Comparison of ENCODE assay signal across 14 cellular contexts in the genomic region with DNA sequence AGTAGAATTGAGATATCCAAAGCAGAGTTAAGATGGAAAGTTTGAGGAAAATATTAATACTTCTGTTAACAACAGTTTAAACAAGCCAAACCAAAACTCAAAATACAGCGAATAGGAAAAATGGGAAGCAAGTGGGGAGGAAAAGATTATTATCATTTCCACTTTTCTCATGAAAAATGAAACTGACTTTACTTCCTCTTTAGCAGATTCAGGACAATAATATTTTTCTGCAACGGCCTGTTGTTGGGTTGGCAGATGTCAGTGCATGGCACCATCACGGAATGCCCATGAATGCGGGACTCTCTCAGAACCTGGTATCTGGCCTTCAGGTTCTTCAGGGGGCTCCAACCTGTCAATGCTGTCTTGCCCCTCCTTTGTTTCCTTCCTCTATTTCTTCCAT. TPM values are rescaled to one million over a fixed set of nuclear protein-coding genes. Genes with fewer than 3 reads are reported as not detected.
DNase-seq lines count a peak whose midpoint lies in the region; ATAC-seq and TF ChIP-seq lines count a peak whose summit lies in the region.
"Had no signal": no experiment of that assay in that cellular context is flagged by ENCODE, and none has a peak within 500 bp of the region (broad histone marks: within the 10 kb centered on the region; RNA-seq: fewer than 3 reads in every experiment).

No MANE protein-coding gene starts in this region.

- H3F3A ChIP-seq in DOHH2 (ENCODE audit: control insufficient read depth, insufficient read depth) = 0 out of 2 replicates have a peak, but pooled peaks cover 3% of the 10 kb centered on the region

- H3K9me3 ChIP-seq in DOHH2 (ENCODE audit: control insufficient read depth, insufficient read depth, low read length) (no peaks in the 10 kb centered on the region), lower lobe of right lung (no peaks in the 10 kb centered on the region)

- H3K9me2 ChIP-seq in DOHH2 (replicated peaks; ENCODE audit: control insufficient read depth, low read length) = no peaks in the 10 kb centered on the region

- H3K27ac ChIP-seq in DOHH2 (ENCODE audit: low read depth, low read length) (peak overlapping the region; percentile 61), lower lobe of right lung (peak overlapping the region; percentile 61)

- no peaks in the 10 kb centered on the region for H3K79me2 ChIP-seq in DOHH2 (ENCODE audit: control insufficient read depth, low read length)

- H3K4me3 ChIP-seq in DOHH2 (ENCODE audit: low read length) (peak overlapping the region; percentile 44), lower lobe of right lung (no peak overlapping the region)

- peak; percentile 64 for DNase-seq in OCI-M1 (lab: John Stamatoyannopoulos, UW)
- DNase-seq in lower lobe of right lung = no peak
- no peak for DNase-seq in erythroblast (lab: John Stamatoyannopoulos, UW)
- DNase-seq in activated CD8-positive, alpha-beta memory T cell treated with anti-CD3 and anti-CD28 coated beads, Interleukin-2, amount 50 U/mL, for 4 hours = no peak
- no peak for DNase-seq in GOT3 (lab: John Stamatoyannopoulos, UW)
- no peak for DNase-seq in AG08396 (ENCODE audit: low spot score)
- DNase-seq: activated CD4-positive, CD25-positive, alpha-beta regulatory T cell; central memory CD4-positive, alpha-beta T cell; islet precursor cell; NCI-H2081; NCI-H774 had no signal

- H3K4me1 ChIP-seq in DOHH2 (ENCODE audit: control insufficient read depth, low read length) (peaks cover 45% of the 10 kb centered on the region), lower lobe of right lung (peaks cover 5% of the 10 kb centered on the region)

- intact Hi-C loops in lower lobe of right lung (cut with DNase I) = no loop called here

- H3K36me3 ChIP-seq in DOHH2 (ENCODE audit: control insufficient read depth, low read length) = no peaks in the 10 kb centered on the region
- no peaks in the 10 kb centered on the region for H3K36me3 ChIP-seq in lower lobe of right lung

- H4K20me1 ChIP-seq in DOHH2 (ENCODE audit: control insufficient read depth, insufficient read depth, low read depth, low read length) = no peaks in the 10 kb centered on the region

- no peaks in the 10 kb centered on the region for H3K27me3 ChIP-seq in DOHH2 (ENCODE audit: control insufficient read depth, low read length)
- H3K27me3 ChIP-seq in lower lobe of right lung (ENCODE audit: low read depth) = no peaks in the 10 kb centered on the region

- H3K4me2 ChIP-seq in DOHH2 (ENCODE audit: low read length) = peak overlapping the region; percentile 74

- no peak for TF ChIP-seq POLR2A in erythroblast (IDR thresholded peaks at IDR 0.05; ENCODE audit: low read length)

- TF ChIP-seq CTCF in DOHH2 (IDR thresholded peaks at IDR 0.05; ENCODE audit: low read depth, low read length, poor library complexity, severe bottlenecking) (no peak), lower lobe of right lung (IDR thresholded peaks at IDR 0.05) (no peak)

- peak; percentile 72 for ATAC-seq in HG03354 (IDR thresholded peaks at IDR 0.05; ENCODE audit: poor library complexity, severe bottlenecking, unreplicated experiment)
- ATAC-seq in lower lobe of right lung = no peak

RNA-seq across cellular contexts. Expression of gene ANKUB1, which starts 11.1 kb away (rescaled TPM):
- total RNA-seq in lower lobe of right lung = 3.1 TPM
- total RNA-seq: Daoy had no signal

RNA-seq across cellular contexts. Expression of gene COMMD2, which starts 28.9 kb away (rescaled TPM):
- 44.9 TPM for total RNA-seq in lower lobe of right lung

RNA-seq across cellular contexts. Expression of gene RNF13, which starts 31.8 kb away (rescaled TPM):
- total RNA-seq in lower lobe of right lung = 138 TPM
